ENCODE assay signal across 1 cellular context in the genomic region with DNA sequence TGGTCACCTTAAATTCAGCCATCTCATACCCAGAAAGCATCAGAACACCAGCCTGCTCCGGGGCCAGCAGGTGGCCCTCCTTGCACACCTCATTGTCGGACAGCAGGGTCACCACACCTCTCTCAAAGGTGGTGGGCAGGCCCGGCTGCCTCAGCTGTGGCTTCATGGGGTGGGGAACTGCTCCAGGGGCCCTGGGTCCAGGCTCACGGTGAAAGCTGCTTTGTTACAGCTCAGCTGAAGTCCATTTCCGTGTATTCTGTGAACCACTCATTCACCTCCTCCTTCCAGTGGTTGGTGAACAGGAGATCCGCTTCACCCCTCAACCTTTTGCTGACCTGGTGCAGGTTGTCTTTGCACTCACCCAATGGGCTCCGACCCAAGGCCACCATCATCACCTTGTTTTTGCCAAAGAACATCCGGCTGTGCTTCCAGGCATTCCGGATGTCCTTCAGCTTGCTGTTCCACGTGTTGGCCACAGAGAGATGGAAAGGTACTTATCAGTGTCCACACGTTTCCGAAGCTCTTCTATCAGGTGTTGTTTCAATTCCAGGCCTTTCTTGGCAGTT.
TF ChIP-seq lines count a peak whose summit lies in the region.

No MANE protein-coding gene starts in this region.

TF ChIP-seq in HepG2, 621 proteins besides CTCF, POLR2A, EP300 and RAD21 (continued from another document and continues in another):
- TF ChIP-seq, protein P1, sequence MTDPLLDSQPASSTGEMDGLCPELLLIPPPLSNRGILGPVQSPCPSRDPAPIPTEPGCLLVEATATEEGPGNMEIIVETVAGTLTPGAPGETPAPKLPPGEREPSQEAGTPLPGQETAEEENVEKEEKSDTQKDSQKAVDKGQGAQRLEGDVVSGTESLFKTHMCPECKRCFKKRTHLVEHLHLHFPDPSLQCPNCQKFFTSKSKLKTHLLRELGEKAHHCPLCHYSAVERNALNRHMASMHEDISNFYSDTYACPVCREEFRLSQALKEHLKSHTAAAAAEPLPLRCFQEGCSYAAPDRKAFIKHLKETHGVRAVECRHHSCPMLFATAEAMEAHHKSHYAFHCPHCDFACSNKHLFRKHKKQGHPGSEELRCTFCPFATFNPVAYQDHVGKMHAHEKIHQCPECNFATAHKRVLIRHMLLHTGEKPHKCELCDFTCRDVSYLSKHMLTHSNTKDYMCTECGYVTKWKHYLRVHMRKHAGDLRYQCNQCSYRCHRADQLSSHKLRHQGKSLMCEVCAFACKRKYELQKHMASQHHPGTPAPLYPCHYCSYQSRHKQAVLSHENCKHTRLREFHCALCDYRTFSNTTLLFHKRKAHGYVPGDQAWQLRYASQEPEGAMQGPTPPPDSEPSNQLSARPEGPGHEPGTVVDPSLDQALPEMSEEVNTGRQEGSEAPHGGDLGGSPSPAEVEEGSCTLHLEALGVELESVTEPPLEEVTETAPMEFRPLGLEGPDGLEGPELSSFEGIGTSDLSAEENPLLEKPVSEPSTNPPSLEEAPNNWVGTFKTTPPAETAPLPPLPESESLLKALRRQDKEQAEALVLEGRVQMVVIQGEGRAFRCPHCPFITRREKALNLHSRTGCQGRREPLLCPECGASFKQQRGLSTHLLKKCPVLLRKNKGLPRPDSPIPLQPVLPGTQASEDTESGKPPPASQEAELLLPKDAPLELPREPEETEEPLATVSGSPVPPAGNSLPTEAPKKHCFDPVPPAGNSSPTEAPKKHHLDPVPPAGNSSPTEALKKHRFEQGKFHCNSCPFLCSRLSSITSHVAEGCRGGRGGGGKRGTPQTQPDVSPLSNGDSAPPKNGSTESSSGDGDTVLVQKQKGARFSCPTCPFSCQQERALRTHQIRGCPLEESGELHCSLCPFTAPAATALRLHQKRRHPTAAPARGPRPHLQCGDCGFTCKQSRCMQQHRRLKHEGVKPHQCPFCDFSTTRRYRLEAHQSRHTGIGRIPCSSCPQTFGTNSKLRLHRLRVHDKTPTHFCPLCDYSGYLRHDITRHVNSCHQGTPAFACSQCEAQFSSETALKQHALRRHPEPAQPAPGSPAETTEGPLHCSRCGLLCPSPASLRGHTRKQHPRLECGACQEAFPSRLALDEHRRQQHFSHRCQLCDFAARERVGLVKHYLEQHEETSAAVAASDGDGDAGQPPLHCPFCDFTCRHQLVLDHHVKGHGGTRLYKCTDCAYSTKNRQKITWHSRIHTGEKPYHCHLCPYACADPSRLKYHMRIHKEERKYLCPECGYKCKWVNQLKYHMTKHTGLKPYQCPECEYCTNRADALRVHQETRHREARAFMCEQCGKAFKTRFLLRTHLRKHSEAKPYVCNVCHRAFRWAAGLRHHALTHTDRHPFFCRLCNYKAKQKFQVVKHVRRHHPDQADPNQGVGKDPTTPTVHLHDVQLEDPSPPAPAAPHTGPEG (CRISPR knock-in tag; IDR thresholded peaks at IDR 0.05): peak; percentile 61; the same call in 1 of the 2 replicates
- no peak for TF ChIP-seq HMGXB3 (CRISPR knock-in tag; IDR thresholded peaks at IDR 0.05; ENCODE audit: borderline replicate concordance)
- TF ChIP-seq, protein P2, sequence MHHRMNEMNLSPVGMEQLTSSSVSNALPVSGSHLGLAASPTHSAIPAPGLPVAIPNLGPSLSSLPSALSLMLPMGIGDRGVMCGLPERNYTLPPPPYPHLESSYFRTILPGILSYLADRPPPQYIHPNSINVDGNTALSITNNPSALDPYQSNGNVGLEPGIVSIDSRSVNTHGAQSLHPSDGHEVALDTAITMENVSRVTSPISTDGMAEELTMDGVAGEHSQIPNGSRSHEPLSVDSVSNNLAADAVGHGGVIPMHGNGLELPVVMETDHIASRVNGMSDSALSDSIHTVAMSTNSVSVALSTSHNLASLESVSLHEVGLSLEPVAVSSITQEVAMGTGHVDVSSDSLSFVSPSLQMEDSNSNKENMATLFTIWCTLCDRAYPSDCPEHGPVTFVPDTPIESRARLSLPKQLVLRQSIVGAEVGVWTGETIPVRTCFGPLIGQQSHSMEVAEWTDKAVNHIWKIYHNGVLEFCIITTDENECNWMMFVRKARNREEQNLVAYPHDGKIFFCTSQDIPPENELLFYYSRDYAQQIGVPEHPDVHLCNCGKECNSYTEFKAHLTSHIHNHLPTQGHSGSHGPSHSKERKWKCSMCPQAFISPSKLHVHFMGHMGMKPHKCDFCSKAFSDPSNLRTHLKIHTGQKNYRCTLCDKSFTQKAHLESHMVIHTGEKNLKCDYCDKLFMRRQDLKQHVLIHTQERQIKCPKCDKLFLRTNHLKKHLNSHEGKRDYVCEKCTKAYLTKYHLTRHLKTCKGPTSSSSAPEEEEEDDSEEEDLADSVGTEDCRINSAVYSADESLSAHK (CRISPR knock-in tag; IDR thresholded peaks at IDR 0.05; ENCODE audit: borderline replicate concordance): no peak
- TF ChIP-seq, protein P3, sequence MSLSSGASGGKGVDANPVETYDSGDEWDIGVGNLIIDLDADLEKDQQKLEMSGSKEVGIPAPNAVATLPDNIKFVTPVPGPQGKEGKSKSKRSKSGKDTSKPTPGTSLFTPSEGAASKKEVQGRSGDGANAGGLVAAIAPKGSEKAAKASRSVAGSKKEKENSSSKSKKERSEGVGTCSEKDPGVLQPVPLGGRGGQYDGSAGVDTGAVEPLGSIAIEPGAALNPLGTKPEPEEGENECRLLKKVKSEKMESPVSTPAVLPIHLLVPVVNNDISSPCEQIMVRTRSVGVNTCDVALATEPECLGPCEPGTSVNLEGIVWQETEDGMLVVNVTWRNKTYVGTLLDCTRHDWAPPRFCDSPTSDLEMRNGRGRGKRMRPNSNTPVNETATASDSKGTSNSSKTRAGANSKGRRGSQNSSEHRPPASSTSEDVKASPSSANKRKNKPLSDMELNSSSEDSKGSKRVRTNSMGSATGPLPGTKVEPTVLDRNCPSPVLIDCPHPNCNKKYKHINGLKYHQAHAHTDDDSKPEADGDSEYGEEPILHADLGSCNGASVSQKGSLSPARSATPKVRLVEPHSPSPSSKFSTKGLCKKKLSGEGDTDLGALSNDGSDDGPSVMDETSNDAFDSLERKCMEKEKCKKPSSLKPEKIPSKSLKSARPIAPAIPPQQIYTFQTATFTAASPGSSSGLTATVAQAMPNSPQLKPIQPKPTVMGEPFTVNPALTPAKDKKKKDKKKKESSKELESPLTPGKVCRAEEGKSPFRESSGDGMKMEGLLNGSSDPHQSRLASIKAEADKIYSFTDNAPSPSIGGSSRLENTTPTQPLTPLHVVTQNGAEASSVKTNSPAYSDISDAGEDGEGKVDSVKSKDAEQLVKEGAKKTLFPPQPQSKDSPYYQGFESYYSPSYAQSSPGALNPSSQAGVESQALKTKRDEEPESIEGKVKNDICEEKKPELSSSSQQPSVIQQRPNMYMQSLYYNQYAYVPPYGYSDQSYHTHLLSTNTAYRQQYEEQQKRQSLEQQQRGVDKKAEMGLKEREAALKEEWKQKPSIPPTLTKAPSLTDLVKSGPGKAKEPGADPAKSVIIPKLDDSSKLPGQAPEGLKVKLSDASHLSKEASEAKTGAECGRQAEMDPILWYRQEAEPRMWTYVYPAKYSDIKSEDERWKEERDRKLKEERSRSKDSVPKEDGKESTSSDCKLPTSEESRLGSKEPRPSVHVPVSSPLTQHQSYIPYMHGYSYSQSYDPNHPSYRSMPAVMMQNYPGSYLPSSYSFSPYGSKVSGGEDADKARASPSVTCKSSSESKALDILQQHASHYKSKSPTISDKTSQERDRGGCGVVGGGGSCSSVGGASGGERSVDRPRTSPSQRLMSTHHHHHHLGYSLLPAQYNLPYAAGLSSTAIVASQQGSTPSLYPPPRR (CRISPR knock-in tag; IDR thresholded peaks at IDR 0.05; ENCODE audit: borderline replicate concordance): peak; percentile 60; the same call in 1 of the 2 replicates
- TF ChIP-seq NPAS2 (CRISPR knock-in tag; IDR thresholded peaks at IDR 0.05; ENCODE audit: borderline replicate concordance): no peak
- peak; percentile 84 for TF ChIP-seq ZBTB37 (CRISPR knock-in tag; IDR thresholded peaks at IDR 0.05)
- TF ChIP-seq HHEX (CRISPR knock-in tag; IDR thresholded peaks at IDR 0.05): 0 out of 2 replicates have a peak, but pooled peaks have one; percentile 30
- no peak for TF ChIP-seq ZNF10 (CRISPR knock-in tag; IDR thresholded peaks at IDR 0.05; ENCODE audit: borderline replicate concordance, low read depth)
- TF ChIP-seq ZNF816 (CRISPR knock-in tag; IDR thresholded peaks at IDR 0.05; ENCODE audit: borderline replicate concordance): no peak; the same call in 1 of the 2 replicates
- no peak for TF ChIP-seq EED (CRISPR knock-in tag; IDR thresholded peaks at IDR 0.05)
- TF ChIP-seq TIGD3 (CRISPR knock-in tag; IDR thresholded peaks at IDR 0.05; ENCODE audit: borderline replicate concordance): no peak
- TF ChIP-seq TOPORS (CRISPR knock-in tag; IDR thresholded peaks at IDR 0.05): no peak
- TF ChIP-seq, protein P4, sequence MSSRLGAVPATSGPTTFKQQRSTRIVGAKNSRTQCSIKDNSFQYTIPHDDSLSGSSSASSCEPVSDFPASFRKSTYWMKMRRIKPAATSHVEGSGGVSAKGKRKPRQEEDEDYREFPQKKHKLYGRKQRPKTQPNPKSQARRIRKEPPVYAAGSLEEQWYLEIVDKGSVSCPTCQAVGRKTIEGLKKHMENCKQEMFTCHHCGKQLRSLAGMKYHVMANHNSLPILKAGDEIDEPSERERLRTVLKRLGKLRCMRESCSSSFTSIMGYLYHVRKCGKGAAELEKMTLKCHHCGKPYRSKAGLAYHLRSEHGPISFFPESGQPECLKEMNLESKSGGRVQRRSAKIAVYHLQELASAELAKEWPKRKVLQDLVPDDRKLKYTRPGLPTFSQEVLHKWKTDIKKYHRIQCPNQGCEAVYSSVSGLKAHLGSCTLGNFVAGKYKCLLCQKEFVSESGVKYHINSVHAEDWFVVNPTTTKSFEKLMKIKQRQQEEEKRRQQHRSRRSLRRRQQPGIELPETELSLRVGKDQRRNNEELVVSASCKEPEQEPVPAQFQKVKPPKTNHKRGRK (CRISPR knock-in tag; IDR thresholded peaks at IDR 0.05): no peak
- TF ChIP-seq GPBP1L1 (CRISPR knock-in tag; IDR thresholded peaks at IDR 0.05): no peak
- TF ChIP-seq, protein P5, sequence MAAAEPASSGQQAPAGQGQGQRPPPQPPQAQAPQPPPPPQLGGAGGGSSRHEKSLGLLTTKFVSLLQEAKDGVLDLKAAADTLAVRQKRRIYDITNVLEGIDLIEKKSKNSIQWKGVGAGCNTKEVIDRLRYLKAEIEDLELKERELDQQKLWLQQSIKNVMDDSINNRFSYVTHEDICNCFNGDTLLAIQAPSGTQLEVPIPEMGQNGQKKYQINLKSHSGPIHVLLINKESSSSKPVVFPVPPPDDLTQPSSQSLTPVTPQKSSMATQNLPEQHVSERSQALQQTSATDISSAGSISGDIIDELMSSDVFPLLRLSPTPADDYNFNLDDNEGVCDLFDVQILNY (CRISPR knock-in tag; conservative IDR thresholded peaks at IDR 0.05): no peak
